ENCODE assay signal across 22 cellular contexts in genomic region chr13:113519556-113519955, GRCh38.
"Had no signal": no experiment of that assay in that cellular context is flagged by ENCODE, and none has a peak within 500 bp of the region (broad histone marks: within the 10 kb centered on the region; RNA-seq: fewer than 3 reads in every experiment).

No MANE protein-coding gene starts in this region.

- H3K9me3 ChIP-seq: esophagus muscularis mucosa, gastroesophageal sphincter, heart left ventricle, left lung, lower lobe of right lung had no signal

- H3K4me1 ChIP-seq: esophagus muscularis mucosa, foreskin keratinocyte, gastroesophageal sphincter, heart left ventricle, left lung, lower lobe of right lung had no signal

- H3K9me3 Mint-ChIP-seq: immature natural killer cell had no signal

- ATAC-seq: foreskin keratinocyte, gastroesophageal sphincter, heart left ventricle, left cardiac atrium, left lung, left ventricle myocardium superior, lower lobe of right lung had no signal

- H3K4me3 Mint-ChIP-seq: immature natural killer cell had no signal

- H3K4me3 ChIP-seq: coronary artery, dorsolateral prefrontal cortex, esophagus muscularis mucosa, gastroesophageal sphincter, heart left ventricle, hepatocyte, left lung, lower lobe of right lung had no signal

- FAIRE-seq: colon, endothelial cell of umbilical vein, frontal cortex had no signal

- H3K27ac ChIP-seq: coronary artery, dorsolateral prefrontal cortex, esophagus muscularis mucosa, foreskin keratinocyte, gastroesophageal sphincter, heart left ventricle, hepatocyte, left lung, lower lobe of right lung had no signal

- H3K27me3 ChIP-seq: dorsolateral prefrontal cortex, esophagus muscularis mucosa, foreskin keratinocyte, gastroesophageal sphincter, heart left ventricle, hepatocyte, left lung had no signal

- H3K4me2 ChIP-seq: hepatocyte had no signal

- H2AFZ ChIP-seq: hepatocyte had no signal

- DNase-seq: dermis blood vessel endothelial cell; dorsolateral prefrontal cortex; effector CD4-positive, alpha-beta T cell; effector memory CD4-positive, alpha-beta T cell; foreskin keratinocyte; heart left ventricle; hypothalamus; immature natural killer cell; islet precursor cell; left cardiac atrium; left lung; left ventricle myocardium superior; lower lobe of right lung; mesendoderm; midbrain had no signal
